Comparison of ENCODE assay signal across 8 cellular contexts in the genomic region with DNA sequence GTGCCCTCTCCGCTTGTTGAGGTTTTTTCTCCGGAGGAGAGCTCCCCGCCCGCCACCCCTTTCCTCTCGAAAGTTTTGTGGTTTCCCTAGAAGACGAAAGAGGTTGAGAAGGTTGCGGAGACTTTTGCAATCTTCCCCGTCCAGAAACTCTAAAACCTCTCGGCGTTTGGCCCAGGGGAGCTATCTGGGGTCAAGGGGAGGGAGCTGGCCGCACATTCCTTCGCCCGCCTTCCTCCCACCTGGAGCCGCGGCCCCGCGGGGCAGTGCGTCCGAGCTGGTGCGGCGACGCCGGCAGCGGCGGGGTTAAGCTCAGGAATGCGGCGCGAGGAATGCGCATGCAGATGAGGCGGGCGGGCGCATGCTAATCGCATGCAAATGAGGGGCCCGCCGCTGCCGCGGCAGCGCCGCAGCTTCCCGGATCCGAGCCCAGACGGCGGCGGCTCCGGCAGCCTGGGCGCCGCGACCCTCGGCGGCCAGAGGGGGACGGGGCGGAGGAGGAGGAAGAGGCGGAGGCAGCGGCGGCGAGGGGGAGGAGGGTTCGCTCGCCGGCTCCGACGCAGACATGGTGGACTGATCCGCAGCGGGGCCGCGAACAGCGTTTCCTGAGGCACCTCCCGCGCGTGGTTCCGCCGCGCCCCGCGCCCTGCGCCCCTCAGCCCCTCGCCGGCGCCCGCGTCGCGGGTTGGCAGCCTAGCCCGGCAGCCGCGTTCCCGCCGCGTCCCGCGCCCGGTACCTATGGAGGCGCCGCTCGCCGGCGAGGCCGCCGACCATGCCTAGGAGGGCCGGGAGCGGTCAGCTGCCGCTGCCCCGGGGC. TPM values are rescaled to one million over a fixed set of nuclear protein-coding genes. Genes with fewer than 3 reads are reported as not detected.
A peak's percentile ranks its signal among the peaks of the same experiment; 100 is the strongest.
DNase-seq lines count a peak whose midpoint lies in the region; ATAC-seq, FAIRE-seq and TF ChIP-seq lines count a peak whose summit lies in the region.

Gene WWC2 (plus strand): TSS at position 535 of the 814 bp plus-strand sequence. CDS start 235 bp downstream, at position 770.

- H3K4me1 ChIP-seq in BE2C (no peaks in the 10 kb centered on the region; the same call in 1 of the 2 replicates), foreskin keratinocyte (peaks cover 28% of the 10 kb centered on the region)

- no peak within 1 kb of the TSS for H3K27ac Mint-ChIP-seq in activated naive CD4-positive, alpha-beta T cell treated with anti-CD3 and anti-CD28 coated beads, Interleukin-2, amount 10 ng/mL, durations not matched to agents 7 days and 5 days
- H3K27ac Mint-ChIP-seq in nephron = peak within 1 kb of the TSS; percentile 41 to 94 (median 79)
- no peak within 1 kb of the TSS for H3K27ac Mint-ChIP-seq in stimulated activated naive CD8-positive, alpha-beta T cell treated with anti-CD3 and anti-CD28 coated beads, Interleukin-15, amount 100 ng/mL, for 72 hours

- H3K27me3 ChIP-seq in BE2C (no peaks in the 10 kb centered on the region), foreskin keratinocyte (no peaks in the 10 kb centered on the region)

- H3K27me3 Mint-ChIP-seq in activated naive CD4-positive, alpha-beta T cell treated with anti-CD3 and anti-CD28 coated beads, Interleukin-2, amount 10 ng/mL, durations not matched to agents 7 days and 5 days = peaks cover 69% of the 10 kb centered on the region
- peaks cover 23% of the 10 kb centered on the region for H3K27me3 Mint-ChIP-seq in nephron (ENCODE audit: low read depth)
- peaks cover 37% of the 10 kb centered on the region for H3K27me3 Mint-ChIP-seq in stimulated activated naive CD8-positive, alpha-beta T cell treated with anti-CD3 and anti-CD28 coated beads, Interleukin-15, amount 100 ng/mL, for 72 hours

- H3K36me3 ChIP-seq in BE2C = no peaks in the 10 kb centered on the region

- H3K4me3 Mint-ChIP-seq in activated naive CD4-positive, alpha-beta T cell treated with anti-CD3 and anti-CD28 coated beads, Interleukin-2, amount 10 ng/mL, durations not matched to agents 7 days and 5 days = peak within 1 kb of the TSS; percentile 64
- peak within 1 kb of the TSS; percentile 86 to 93 (median 92) for H3K4me3 Mint-ChIP-seq in nephron
- peak within 1 kb of the TSS; percentile 76 to 78 for H3K4me3 Mint-ChIP-seq in stimulated activated naive CD8-positive, alpha-beta T cell treated with anti-CD3 and anti-CD28 coated beads, Interleukin-15, amount 100 ng/mL, for 72 hours

- H3K36me3 Mint-ChIP-seq in activated naive CD4-positive, alpha-beta T cell treated with anti-CD3 and anti-CD28 coated beads, Interleukin-2, amount 10 ng/mL, durations not matched to agents 7 days and 5 days = no peaks in the 10 kb centered on the region
- no peaks in the 10 kb centered on the region for H3K36me3 Mint-ChIP-seq in nephron (ENCODE audit: low read depth)

- no peak for TF ChIP-seq CTCF in BE2C (IDR thresholded peaks at IDR 0.05; ENCODE audit: low read depth, low read length)
- no peak for TF ChIP-seq CTCF in foreskin keratinocyte (conservative IDR thresholded peaks at IDR 0.05)
- TF ChIP-seq CTCF in nephron (IDR thresholded peaks at IDR 0.05; ENCODE audit: unreplicated experiment in 3 of 3) = no peak

- H3K9me3 Mint-ChIP-seq in activated naive CD4-positive, alpha-beta T cell treated with anti-CD3 and anti-CD28 coated beads, Interleukin-2, amount 10 ng/mL, durations not matched to agents 7 days and 5 days = no peaks in the 10 kb centered on the region
- no peaks in the 10 kb centered on the region for H3K9me3 Mint-ChIP-seq in nephron
- no peaks in the 10 kb centered on the region for H3K9me3 Mint-ChIP-seq in stimulated activated naive CD8-positive, alpha-beta T cell treated with anti-CD3 and anti-CD28 coated beads, Interleukin-15, amount 100 ng/mL, for 72 hours

- peak; percentile 93 for DNase-seq in BE2C
- peak; percentile 77 for DNase-seq in HTR-8/SVneo (ENCODE audit: insufficient read length, low spot score)
- peak; percentile 62 for DNase-seq in SK-N-DZ (ENCODE audit: low spot score)
- peak; percentile 72 for DNase-seq in activated naive CD4-positive, alpha-beta T cell treated with anti-CD3 and anti-CD28 coated beads, Interleukin-2, amount 10 ng/mL, durations not matched to agents 7 days and 5 days
- DNase-seq in foreskin keratinocyte = peak; percentile 79 to 88
- DNase-seq in stimulated activated naive CD8-positive, alpha-beta T cell treated with anti-CD3 and anti-CD28 coated beads, Interleukin-15, amount 100 ng/mL, for 72 hours = peak; percentile 51 to 54

- peak within 1 kb of the TSS; percentile 78 for H3K27ac ChIP-seq in foreskin keratinocyte

- peaks cover 2% of the 10 kb centered on the region for H3K4me1 Mint-ChIP-seq in activated naive CD4-positive, alpha-beta T cell treated with anti-CD3 and anti-CD28 coated beads, Interleukin-2, amount 10 ng/mL, durations not matched to agents 7 days and 5 days
- H3K4me1 Mint-ChIP-seq in nephron = peaks cover 29% of the 10 kb centered on the region
- H3K4me1 Mint-ChIP-seq in stimulated activated naive CD8-positive, alpha-beta T cell treated with anti-CD3 and anti-CD28 coated beads, Interleukin-15, amount 100 ng/mL, for 72 hours = no peaks in the 10 kb centered on the region

- peak; percentile 97 for FAIRE-seq in HTR-8/SVneo (lab: Jason Lieb, UNC)

- CTCF ChIA-PET in activated naive CD4-positive, alpha-beta T cell treated with anti-CD3 and anti-CD28 coated beads, Interleukin-2, amount 10 ng/mL, durations not matched to agents 7 days and 5 days (lab: Charles Lee) = interaction anchor here (1.5 to 1.8 kb wide), 2 partner anchors 158 to 163 kb away, joined by 5 to 7 read pairs; no protein-coding TSS in a partner anchor

- no peaks in the 10 kb centered on the region for H3K9me3 ChIP-seq in BE2C

- ATAC-seq in GM19463 (IDR thresholded peaks at IDR 0.05; ENCODE audit: unreplicated experiment) (peak; percentile 76), foreskin keratinocyte (peak; percentile 84)
- ATAC-seq in stimulated activated naive CD8-positive, alpha-beta T cell treated with anti-CD3 and anti-CD28 coated beads, Interleukin-15, amount 100 ng/mL, for 72 hours = peak; percentile 69

- H3K4me3 ChIP-seq in BE2C (ENCODE audit: low read depth, low read length) = peak within 1 kb of the TSS; percentile 77

RNA-seq across cellular contexts. Expression of gene WWC2, which starts in this region (rescaled TPM):
- polyA plus RNA-seq in BE2C (2012; ENCODE audit: insufficient read depth, insufficient read length, low read depth) = 8.5 TPM
- 0.92 and 6.6 TPM in 2 replicates for polyA plus RNA-seq in SK-N-DZ (2014; cell fraction: cytosol; rRNA removed)
- polyA plus RNA-seq in SK-N-DZ (2014; cell fraction: nucleus; rRNA removed) = 1.5 and 3.1 TPM in 2 replicates
- 23.2 and 24.7 TPM in 2 replicates for total RNA-seq in foreskin keratinocyte
- 2.9 and 3.7 TPM in 2 replicates for polyA plus RNA-seq in foreskin keratinocyte

Comparison
In these comparisons a context has a peak if more than half of its experiments do, and no peak if none do; other contexts are left out.
1. Peak in every context shown above with its lines: DNase-seq, ATAC-seq, H3K4me3 ChIP-seq and H3K27ac ChIP-seq.
2. H3K27ac Mint-ChIP-seq: peak in nephron (3 of 3); none in activated naive CD4-positive, alpha-beta T cell treated with anti-CD3 and anti-CD28 coated beads, Interleukin-2, amount 10 ng/mL, durations not matched to agents 7 days and 5 days (single experiment) and stimulated activated naive CD8-positive, alpha-beta T cell treated with anti-CD3 and anti-CD28 coated beads, Interleukin-15, amount 100 ng/mL, for 72 hours (0 of 2).